Comparison of ENCODE assay signal across 14 cellular contexts in genomic region chr2:207812858-207813175, GRCh38.
"Had no signal": no experiment of that assay in that cellular context is flagged by ENCODE, and none has a peak within 500 bp of the region (broad histone marks: within the 10 kb centered on the region; RNA-seq: fewer than 3 reads in every experiment).

No MANE protein-coding gene starts in this region.

- H3K4me3 Mint-ChIP-seq: activated CD4-positive, alpha-beta T cell treated with anti-CD3 and anti-CD28 coated beads, Interleukin-2, amount 10 ng/mL, durations not matched to agents 24 days and 14 days; activated naive CD4-positive, alpha-beta T cell treated with anti-CD3 and anti-CD28 coated beads for 36 hours; activated T-helper 17 cell treated with anti-CD3 and anti-CD28 coated beads, Interleukin-2, amount 50 U/mL, for 72 hours; central memory CD8-positive, alpha-beta T cell; natural killer cell; stimulated activated naive B cell treated with anti-CD40 and anti-IgM and Interleukin-4, amounts not matched to agents 10 μg/mL and 1 μg/mL and 100 μg/mL, for 72 hours had no signal

- H3K4me1 Mint-ChIP-seq: activated CD4-positive, alpha-beta T cell treated with anti-CD3 and anti-CD28 coated beads, Interleukin-2, amount 10 ng/mL, durations not matched to agents 24 days and 14 days; activated T-helper 17 cell treated with anti-CD3 and anti-CD28 coated beads, Interleukin-2, amount 50 U/mL, for 72 hours; central memory CD8-positive, alpha-beta T cell; natural killer cell had no signal

- DNase-seq: activated CD4-positive, alpha-beta T cell treated with anti-CD3 and anti-CD28 coated beads, Interleukin-2, amount 10 ng/mL, durations not matched to agents 24 days and 14 days; activated naive CD4-positive, alpha-beta T cell treated with anti-CD3 and anti-CD28 coated beads for 36 hours; activated T-cell treated with anti-CD3 and anti-CD28 coated beads for 4 hours; dermis blood vessel endothelial cell; mammary epithelial cell; natural killer cell; sigmoid colon; stimulated activated CD4-positive, alpha-beta T cell treated with anti-CD3 and anti-CD28 coated beads, Interleukin-2, amount 100 ng/mL, for 24 hours; stimulated activated naive B cell treated with anti-CD40 and anti-IgM and Interleukin-4, amounts not matched to agents 10 μg/mL and 1 μg/mL and 100 μg/mL, for 72 hours; T1000; upper lobe of right lung had no signal

- H3K27ac Mint-ChIP-seq: activated CD4-positive, alpha-beta T cell treated with anti-CD3 and anti-CD28 coated beads, Interleukin-2, amount 10 ng/mL, durations not matched to agents 24 days and 14 days; activated naive CD4-positive, alpha-beta T cell treated with anti-CD3 and anti-CD28 coated beads for 36 hours; activated T-helper 17 cell treated with anti-CD3 and anti-CD28 coated beads, Interleukin-2, amount 50 U/mL, for 72 hours; natural killer cell; stimulated activated naive B cell treated with anti-CD40 and anti-IgM and Interleukin-4, amounts not matched to agents 10 μg/mL and 1 μg/mL and 100 μg/mL, for 72 hours had no signal

- H3K9me3 ChIP-seq: esophagus muscularis mucosa, sigmoid colon, upper lobe of right lung had no signal

- H3K36me3 Mint-ChIP-seq: natural killer cell had no signal

- H3K4me3 ChIP-seq: esophagus muscularis mucosa, sigmoid colon, upper lobe of right lung had no signal

- H3K27ac ChIP-seq: esophagus muscularis mucosa, sigmoid colon, upper lobe of right lung had no signal

- H3K27me3 Mint-ChIP-seq: stimulated activated naive B cell treated with anti-CD40 and anti-IgM and Interleukin-4, amounts not matched to agents 10 μg/mL and 1 μg/mL and 100 μg/mL, for 72 hours had no signal

- H3K27me3 ChIP-seq: esophagus muscularis mucosa, sigmoid colon, upper lobe of right lung had no signal

- H3K36me3 ChIP-seq: esophagus muscularis mucosa, sigmoid colon, upper lobe of right lung had no signal

- H3K9me3 Mint-ChIP-seq: activated CD4-positive, alpha-beta T cell treated with anti-CD3 and anti-CD28 coated beads, Interleukin-2, amount 10 ng/mL, durations not matched to agents 24 days and 14 days; activated naive CD4-positive, alpha-beta T cell treated with anti-CD3 and anti-CD28 coated beads for 36 hours; activated T-helper 17 cell treated with anti-CD3 and anti-CD28 coated beads, Interleukin-2, amount 50 U/mL, for 72 hours; central memory CD8-positive, alpha-beta T cell; natural killer cell; stimulated activated naive B cell treated with anti-CD40 and anti-IgM and Interleukin-4, amounts not matched to agents 10 μg/mL and 1 μg/mL and 100 μg/mL, for 72 hours had no signal

- H3K4me1 ChIP-seq: sigmoid colon had no signal
